In genomic region chr12:75641031-75641780, GRCh38 we compare ENCODE assay signal across 8 cellular contexts.
A peak's percentile ranks its signal among the peaks of the same experiment; 100 is the strongest.
DNase-seq lines count a peak whose midpoint lies in the region; ATAC-seq and TF ChIP-seq lines count a peak whose summit lies in the region.

No MANE protein-coding gene starts in this region.

- H3K36me3 ChIP-seq in WERI-Rb-1, result no peaks in the 10 kb centered on the region

- no peak for TF ChIP-seq CTCF in GM12865 (IDR thresholded peaks at IDR 0.05; ENCODE audit: insufficient read depth, low read depth, low read length, missing control alignments)
- TF ChIP-seq CTCF in WERI-Rb-1 (IDR thresholded peaks at IDR 0.05; ENCODE audit: low read depth, low read length), result no peak

- H3K4me3 ChIP-seq in GM12865 (ENCODE audit: low read depth, low read length), result no peak overlapping the region
- H3K4me3 ChIP-seq in WERI-Rb-1 (ENCODE audit: low read depth, low read length), result no peak overlapping the region

- no peaks in the 10 kb centered on the region for H3K27me3 ChIP-seq in WERI-Rb-1 (ENCODE audit: insufficient read depth, low read depth, severe bottlenecking)

- H3K27ac ChIP-seq in caudate nucleus (ENCODE audit: low read depth, low read length) (no peak overlapping the region), WERI-Rb-1 (no peak overlapping the region)

- peak; percentile 100 for ATAC-seq in GM21825 (IDR thresholded peaks at IDR 0.05; ENCODE audit: unreplicated experiment)

- H3K9me3 ChIP-seq in WERI-Rb-1 (ENCODE audit: severe bottlenecking), result no peaks in the 10 kb centered on the region

- peak; percentile 88 for DNase-seq in GM12865 (ENCODE audit: low read depth)
- DNase-seq in KG1 (lab: John Stamatoyannopoulos, UW), result peak; percentile 44
- peak; percentile 6 to 17 for DNase-seq in activated CD8-positive, alpha-beta memory T cell treated with anti-CD3 and anti-CD28 coated beads for 4 hours (ENCODE audit: low read depth in 2 of 2)
- DNase-seq in iris pigment epithelial cell (ENCODE audit: low read depth), result peak; percentile 98
- no peak for DNase-seq in NCI-H524 (lab: John Stamatoyannopoulos, UW)
- no peak for DNase-seq in caudate nucleus (lab: John Stamatoyannopoulos, UW)
- DNase-seq in WERI-Rb-1, result no peak

Comparison
In these comparisons a context has a peak if more than half of its experiments do, and no peak if none do; other contexts are left out.
1. DNase-seq: peak in GM12865 (single experiment), KG1 (single experiment), activated CD8-positive, alpha-beta memory T cell treated with anti-CD3 and anti-CD28 coated beads for 4 hours (2 of 2) and iris pigment epithelial cell (single experiment); none in NCI-H524 (0 of 2), caudate nucleus (0 of 61) and WERI-Rb-1 (single experiment).